Comparison of ENCODE assay signal across 19 cellular contexts in the genomic region with DNA sequence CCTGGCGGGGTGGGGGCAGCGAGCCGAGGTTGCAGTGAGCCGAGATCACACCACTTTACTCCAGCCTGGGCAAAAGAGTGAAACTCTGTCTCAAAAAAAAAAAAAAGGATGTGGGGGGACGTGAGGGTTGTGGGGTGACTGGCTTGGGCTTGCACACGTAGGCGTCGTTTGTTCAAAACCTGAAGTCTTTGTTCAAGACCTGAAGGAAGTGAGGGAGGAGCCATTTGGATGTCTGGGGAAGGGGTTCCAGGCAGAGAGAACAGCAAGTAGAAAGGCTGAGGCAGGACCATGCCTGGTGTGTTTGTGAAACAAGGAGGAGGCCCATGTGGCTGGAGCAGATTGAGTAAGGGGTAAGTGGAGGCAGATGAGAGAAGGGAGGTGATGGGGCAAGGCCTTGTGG. TPM values are rescaled to one million over a fixed set of nuclear protein-coding genes. Genes with fewer than 3 reads are reported as not detected.
DNase-seq lines count a peak whose midpoint lies in the region; ATAC-seq lines count a peak whose summit lies in the region.
"Had no signal": no experiment of that assay in that cellular context is flagged by ENCODE, and none has a peak within 500 bp of the region (broad histone marks: within the 10 kb centered on the region; RNA-seq: fewer than 3 reads in every experiment).

No MANE protein-coding gene starts in this region.

- H3K4me3 Mint-ChIP-seq in activated T-cell treated with anti-CD3 and anti-CD28 coated beads, Interleukin-2, amount 50 U/mL, for 4 hours, result peak overlapping the region; percentile 22
- peak overlapping the region; percentile 75 for H3K4me3 Mint-ChIP-seq in activated CD4-positive, alpha-beta memory T cell treated with anti-CD3 and anti-CD28 coated beads, Interleukin-2, amount 10 ng/mL, durations not matched to agents 7 days and 5 days
- peak overlapping the region; percentile 63 for H3K4me3 Mint-ChIP-seq in central memory CD8-positive, alpha-beta T cell

- intact Hi-C loops in sciatic nerve (cut with DNase I), result no loop called here

- no peaks in the 10 kb centered on the region for H3K9me3 Mint-ChIP-seq in activated T-cell treated with anti-CD3 and anti-CD28 coated beads, Interleukin-2, amount 50 U/mL, for 4 hours
- no peaks in the 10 kb centered on the region for H3K9me3 Mint-ChIP-seq in activated CD4-positive, alpha-beta memory T cell treated with anti-CD3 and anti-CD28 coated beads, Interleukin-2, amount 10 ng/mL, durations not matched to agents 7 days and 5 days
- H3K9me3 Mint-ChIP-seq in central memory CD8-positive, alpha-beta T cell, result no peaks in the 10 kb centered on the region

- H3K27ac ChIP-seq in temporal lobe (ENCODE audit: low read depth, low read length), result peak overlapping the region; percentile 17
- H3K27ac ChIP-seq: BLaER1 treated with 17β-estradiol and CSF1 and Interleukin-3, amounts not matched to agents 10 nM and 100 nM; neutrophil; vagina had no signal

- H3K4me1 Mint-ChIP-seq in activated T-cell treated with anti-CD3 and anti-CD28 coated beads, Interleukin-2, amount 50 U/mL, for 4 hours (ENCODE audit: low read depth), result peaks cover 78% of the 10 kb centered on the region
- H3K4me1 Mint-ChIP-seq in activated CD4-positive, alpha-beta memory T cell treated with anti-CD3 and anti-CD28 coated beads, Interleukin-2, amount 10 ng/mL, durations not matched to agents 7 days and 5 days, result peaks cover 77% of the 10 kb centered on the region
- H3K4me1 Mint-ChIP-seq in central memory CD8-positive, alpha-beta T cell, result peaks cover 70% of the 10 kb centered on the region

- no peaks in the 10 kb centered on the region for H3K27me3 Mint-ChIP-seq in activated T-cell treated with anti-CD3 and anti-CD28 coated beads, Interleukin-2, amount 50 U/mL, for 4 hours (ENCODE audit: low read depth)
- no peaks in the 10 kb centered on the region for H3K27me3 Mint-ChIP-seq in activated CD4-positive, alpha-beta memory T cell treated with anti-CD3 and anti-CD28 coated beads, Interleukin-2, amount 10 ng/mL, durations not matched to agents 7 days and 5 days
- H3K27me3 Mint-ChIP-seq in central memory CD8-positive, alpha-beta T cell, result no peaks in the 10 kb centered on the region

- H3K27ac Mint-ChIP-seq in activated CD4-positive, alpha-beta memory T cell treated with anti-CD3 and anti-CD28 coated beads, Interleukin-2, amount 10 ng/mL, durations not matched to agents 7 days and 5 days, result peak overlapping the region; percentile 86
- H3K27ac Mint-ChIP-seq in central memory CD8-positive, alpha-beta T cell (ENCODE audit: low read depth), result peak overlapping the region; percentile 89

- no peak for ATAC-seq in activated T-cell treated with anti-CD3 and anti-CD28 coated beads, Interleukin-2, amount 50 U/mL, for 4 hours
- ATAC-seq in central memory CD8-positive, alpha-beta T cell (replicated peaks; ENCODE audit: extremely low read depth, poor library complexity, severe bottlenecking), result peak; percentile 45
- ATAC-seq in sciatic nerve, result no peak
- ATAC-seq: Panc1 had no signal

- no peak for DNase-seq in activated T-cell treated with anti-CD3 and anti-CD28 coated beads, Interleukin-2, amount 50 U/mL, for 4 hours
- DNase-seq in activated T-cell treated with anti-CD3 and anti-CD28 coated beads for 4 hours (no peak), cerebellum (ENCODE audit: low spot score) (no peak), sciatic nerve (ENCODE audit: low spot score) (no peak), NCI-H1105 treated with DMSO at 0.1 percent for 48 hours (lab: John Stamatoyannopoulos, UW) (no peak)
- DNase-seq in activated CD4-positive, alpha-beta memory T cell treated with anti-CD3 and anti-CD28 coated beads, Interleukin-2, amount 10 ng/mL, durations not matched to agents 7 days and 5 days, result peak; percentile 32
- DNase-seq in central memory CD8-positive, alpha-beta T cell (ENCODE audit: low spot score in 2 of 2), result no peak
- DNase-seq: ACHN; foreskin melanocyte; GF-D8; islet precursor cell; NCI-H1092 treated with DMSO at 0.1 percent for 48 hours; NCI-H446 treated with DMSO at 0.1 percent for 48 hours; stimulated activated CD4-positive, alpha-beta T cell treated with anti-CD3 and anti-CD28 coated beads, Interleukin-4, amount 100 ng/mL, for 1 hour had no signal

- CTCF ChIA-PET in activated CD4-positive, alpha-beta memory T cell treated with anti-CD3 and anti-CD28 coated beads, Interleukin-2, amount 10 ng/mL, durations not matched to agents 7 days and 5 days (lab: Charles Lee), result interaction anchor here (0.7 kb wide), 1 partner anchor 165 kb away, joined by 3 read pairs; no protein-coding TSS in a partner anchor

- no peaks in the 10 kb centered on the region for H3K36me3 Mint-ChIP-seq in activated T-cell treated with anti-CD3 and anti-CD28 coated beads, Interleukin-2, amount 50 U/mL, for 4 hours (ENCODE audit: insufficient read depth)
- H3K36me3 Mint-ChIP-seq in activated CD4-positive, alpha-beta memory T cell treated with anti-CD3 and anti-CD28 coated beads, Interleukin-2, amount 10 ng/mL, durations not matched to agents 7 days and 5 days (ENCODE audit: low read depth), result peaks cover 4% of the 10 kb centered on the region
- peaks cover 7% of the 10 kb centered on the region for H3K36me3 Mint-ChIP-seq in central memory CD8-positive, alpha-beta T cell (ENCODE audit: insufficient read depth)

- POLR2A ChIA-PET in activated CD4-positive, alpha-beta memory T cell treated with anti-CD3 and anti-CD28 coated beads, Interleukin-2, amount 10 ng/mL, durations not matched to agents 7 days and 5 days (lab: Charles Lee), result interaction anchor here (0.7 to 1.7 kb wide), 3 partner anchors 28 to 38 kb away, joined by 3 to 5 read pairs (median 3); a partner anchor contains a TSS

RNA-seq across cellular contexts. Expression of a gene that starts 27.8 kb away (rescaled TPM):
- 10 to 100 TPM; 95.8 to 99.4 (median 97.9) TPM for total RNA-seq in activated T-cell treated with anti-CD3 and anti-CD28 coated beads, Interleukin-2, amount 50 U/mL, for 4 hours
- total RNA-seq in activated CD4-positive, alpha-beta memory T cell treated with anti-CD3 and anti-CD28 coated beads, Interleukin-2, amount 10 ng/mL, durations not matched to agents 7 days and 5 days, result 10 to 100 TPM; 96.0 to 97.0 TPM
- 72.5 TPM for total RNA-seq in temporal lobe
- total RNA-seq in cerebellum, result 50.4 TPM
- total RNA-seq in sciatic nerve, result 54.6 TPM

RNA-seq across cellular contexts. Expression of a gene that starts 35.2 kb away (rescaled TPM):
- total RNA-seq in activated T-cell treated with anti-CD3 and anti-CD28 coated beads, Interleukin-2, amount 50 U/mL, for 4 hours, result 100 to 1,000 TPM; 323 to 345 (median 343) TPM
- total RNA-seq in activated CD4-positive, alpha-beta memory T cell treated with anti-CD3 and anti-CD28 coated beads, Interleukin-2, amount 10 ng/mL, durations not matched to agents 7 days and 5 days, result 100 to 1,000 TPM; 339 to 372 TPM
- total RNA-seq in temporal lobe (108 TPM), cerebellum (76.4 TPM), sciatic nerve (206 TPM)

RNA-seq across cellular contexts. Expression of a gene that starts 44.0 kb away (rescaled TPM):
- total RNA-seq in activated T-cell treated with anti-CD3 and anti-CD28 coated beads, Interleukin-2, amount 50 U/mL, for 4 hours, result 10 to 100 TPM; 20.8 to 22.7 (median 22.3) TPM
- 10 to 100 TPM; 18.3 to 20.6 TPM for total RNA-seq in activated CD4-positive, alpha-beta memory T cell treated with anti-CD3 and anti-CD28 coated beads, Interleukin-2, amount 10 ng/mL, durations not matched to agents 7 days and 5 days
- total RNA-seq in temporal lobe, result 3.7 TPM
- 12.0 TPM for total RNA-seq in cerebellum
- total RNA-seq in sciatic nerve, result 24.9 TPM

Comparison
In these comparisons a context has a peak if more than half of its experiments do, and no peak if none do; other contexts are left out.
1. H3K4me3 Mint-ChIP-seq: peak in every context shown above with its lines; median percentile 75 in activated CD4-positive, alpha-beta memory T cell treated with anti-CD3 and anti-CD28 coated beads, Interleukin-2, amount 10 ng/mL, durations not matched to agents 7 days and 5 days; 63 in central memory CD8-positive, alpha-beta T cell; 22 in activated T-cell treated with anti-CD3 and anti-CD28 coated beads, Interleukin-2, amount 50 U/mL, for 4 hours.